26 cellular contexts compared by ENCODE assay signal in the genomic region with DNA sequence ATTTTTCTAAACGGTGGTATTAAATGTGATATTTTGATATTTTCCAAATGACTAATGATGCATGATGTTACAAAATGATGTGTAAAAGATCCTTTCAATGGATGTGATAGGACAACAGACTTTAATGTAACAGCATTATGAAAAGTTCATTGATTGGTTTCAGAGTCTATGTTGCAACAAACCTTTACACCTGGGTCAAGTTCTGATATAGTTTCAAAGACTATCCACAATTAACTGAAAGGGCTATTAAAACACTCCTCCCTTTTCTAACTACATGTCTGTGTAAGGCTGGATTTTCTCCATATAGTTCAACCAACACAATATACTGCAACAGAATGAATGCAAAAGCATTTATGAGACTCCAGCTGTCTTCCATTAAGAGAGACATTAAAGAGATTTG. TPM values are rescaled to one million over a fixed set of nuclear protein-coding genes. Genes with fewer than 3 reads are reported as not detected.
DNase-seq lines count a peak whose midpoint lies in the region; ATAC-seq, FAIRE-seq and TF ChIP-seq lines count a peak whose summit lies in the region.
"Had no signal": no experiment of that assay in that cellular context is flagged by ENCODE, and none has a peak within 500 bp of the region (broad histone marks: within the 10 kb centered on the region; RNA-seq: fewer than 3 reads in every experiment).

No MANE protein-coding gene starts in this region.

- TF ChIP-seq CTCF in endothelial cell of umbilical vein (IDR thresholded peaks at IDR 0.05; ENCODE audit: extremely low read depth in 1 of 2, insufficient read depth in 1 of 2, low read depth in 1 of 2, low read length in 2 of 2), result no peak
- TF ChIP-seq CTCF in right lobe of liver (IDR thresholded peaks at IDR 0.05), result no peak

- intact Hi-C loops in endothelial cell of umbilical vein (cut with micrococcal nuclease) (no loop called here), left colon (cut with DNase I, micrococcal nuclease) (no loop called here), right lobe of liver (cut with DNase I) (no loop called here)

- no peak overlapping the region for H3K9ac ChIP-seq in endothelial cell of umbilical vein (replicated peaks; ENCODE audit: extremely low read depth, insufficient read depth, low read length)
- H3K9ac ChIP-seq: BLaER1 had no signal

- no peak overlapping the region for H3K4me2 ChIP-seq in endothelial cell of umbilical vein (ENCODE audit: insufficient read depth, low read length)
- H3K4me2 ChIP-seq: BLaER1 had no signal

- H4K20me1 ChIP-seq in endothelial cell of umbilical vein (replicated peaks; ENCODE audit: control insufficient read depth, extremely low read depth, insufficient read depth, low read length), result no peaks in the 10 kb centered on the region
- H4K20me1 ChIP-seq: BLaER1 had no signal

- 41% methylated on average over 1 of the region's 1 CpG for WGBS in right lobe of liver (ENCODE audit: insufficient coverage, low coverage, low lambda C conversion rate, missing lambda C conversion rate)

- CTCF ChIA-PET in endothelial cell of umbilical vein (lab: Charles Lee), result no interaction called here

- H3K4me3 ChIP-seq in endothelial cell of umbilical vein (replicated peaks in 1 of 3; ENCODE audit: insufficient read depth in 1 of 3, low read depth in 1 of 3, low read length in 3 of 3) (no peak overlapping the region), right lobe of liver (no peak overlapping the region)
- H3K4me3 ChIP-seq: BLaER1, GM12878 had no signal

- no peak for DNase-seq in endothelial cell of umbilical vein (ENCODE audit: low read depth, low spot score)
- no peak for DNase-seq in left colon
- DNase-seq in right lobe of liver, result no peak
- DNase-seq in effector CD4-positive, alpha-beta T cell, result no peak
- DNase-seq: 8988T; ACHN; BE2C; C1 segment of cervical spinal cord; CD4-positive, alpha-beta memory T cell; CD4-positive, CD25-positive, alpha-beta regulatory T cell; CD8-positive, alpha-beta memory T cell; COR-L47; DMS 273 treated with DMSO at 0.1 percent for 48 hours; DMS153; DMS53; DMS79; DND-41; EL; GDM1 had no signal

- no peaks in the 10 kb centered on the region for H3K9me1 ChIP-seq in endothelial cell of umbilical vein (replicated peaks; ENCODE audit: control insufficient read depth, extremely low read depth, insufficient read depth, low read length)

- H3K36me3 ChIP-seq in endothelial cell of umbilical vein (ENCODE audit: control insufficient read depth in 2 of 2, extremely low read depth in 1 of 2, insufficient read depth in 2 of 2, low read length in 2 of 2) (no peaks in the 10 kb centered on the region), right lobe of liver (no peaks in the 10 kb centered on the region)

- no peak overlapping the region for H3K27ac ChIP-seq in endothelial cell of umbilical vein (ENCODE audit: insufficient read depth, low read depth, low read length)
- no peak overlapping the region for H3K27ac ChIP-seq in right lobe of liver
- H3K27ac ChIP-seq: BLaER1 had no signal

- H3K79me2 ChIP-seq in endothelial cell of umbilical vein (ENCODE audit: control insufficient read depth, insufficient read depth, low read length), result no peaks in the 10 kb centered on the region

- TF ChIP-seq POLR2A in endothelial cell of umbilical vein (IDR thresholded peaks at IDR 0.05; ENCODE audit: low read depth, low read length) (no peak), right lobe of liver (IDR thresholded peaks at IDR 0.05) (no peak)

- H3K9me3 ChIP-seq in endothelial cell of umbilical vein (replicated peaks; ENCODE audit: control insufficient read depth, insufficient read depth, low read length) (no peaks in the 10 kb centered on the region), right lobe of liver (no peaks in the 10 kb centered on the region)

- H3K27me3 ChIP-seq in endothelial cell of umbilical vein (ENCODE audit: control insufficient read depth in 2 of 2, insufficient read depth in 2 of 2, low read length in 2 of 2) (no peaks in the 10 kb centered on the region), right lobe of liver (no peaks in the 10 kb centered on the region)
- H3K27me3 ChIP-seq: BE2C, BLaER1 had no signal

- POLR2A ChIA-PET in endothelial cell of umbilical vein (lab: Charles Lee), result no interaction called here

- FAIRE-seq in endothelial cell of umbilical vein (lab: Jason Lieb, UNC), result peak; percentile 55
- FAIRE-seq: GM12878, GM12892, GM18507 had no signal

- no peak overlapping the region for H2AFZ ChIP-seq in endothelial cell of umbilical vein (ENCODE audit: low read depth, low read length)

- ATAC-seq in left colon, result peak; percentile 67
- peak in 3 of 4 donors; percentile 47 to 53 (median 51) for ATAC-seq in right lobe of liver
- ATAC-seq in GM21717 (IDR thresholded peaks at IDR 0.05; ENCODE audit: unreplicated experiment), result no peak
- no peak for ATAC-seq in HG03521 (IDR thresholded peaks at IDR 0.05; ENCODE audit: unreplicated experiment)
- ATAC-seq: GM12878 had no signal

- dilution Hi-C loops in endothelial cell of umbilical vein (cut with MboI; ENCODE audit: extremely low pct_ligation_motif_present, low sequenced_read_pairs), result no loop called here

- no TSS peak for BruUV-seq in endothelial cell of umbilical vein (replicated peaks; lab: Mats Ljungman, UMichigan)

- H3K4me1 ChIP-seq in endothelial cell of umbilical vein (ENCODE audit: control insufficient read depth, extremely low read depth, insufficient read depth, low read length) (no peaks in the 10 kb centered on the region), right lobe of liver (peaks cover 0 to 43% (median 20%) of the 10 kb centered on the region in 4 donors)
- H3K4me1 ChIP-seq: BLaER1 had no signal

TF ChIP-seq in endothelial cell of umbilical vein, 7 proteins besides CTCF, POLR2A, EP300 and RAD21:
- TF ChIP-seq JUN (IDR thresholded peaks at IDR 0.05; ENCODE audit: borderline replicate concordance, insufficient read depth, insufficient read length, low read depth), result no peak
- TF ChIP-seq POLR2AphosphoS5 (IDR thresholded peaks at IDR 0.05; ENCODE audit: insufficient read depth, low read depth, low read length), result no peak
- TF ChIP-seq EZH2 (IDR thresholded peaks at IDR 0.05; ENCODE audit: borderline replicate concordance, low read depth, low read length, severe bottlenecking), result no peak
- TF ChIP-seq, protein P1, sequence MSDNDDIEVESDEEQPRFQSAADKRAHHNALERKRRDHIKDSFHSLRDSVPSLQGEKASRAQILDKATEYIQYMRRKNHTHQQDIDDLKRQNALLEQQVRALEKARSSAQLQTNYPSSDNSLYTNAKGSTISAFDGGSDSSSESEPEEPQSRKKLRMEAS (IDR thresholded peaks at IDR 0.05; ENCODE audit: insufficient read depth, insufficient read length), result no peak

RNA-seq across cellular contexts. Expression of a gene that starts 35.7 kb away (rescaled TPM):
- total RNA-seq in endothelial cell of umbilical vein (19.9 and 21.3 TPM in 2 replicates), left colon (10 to 100 TPM; 56.8 to 74.8 TPM), right lobe of liver (100 to 1,000 TPM in 1 of 6 experiments, 10 to 100 TPM in 5; 43.5 to 106 (median 51.8) TPM)
- polyA plus RNA-seq in endothelial cell of umbilical vein, result 14.0 and 16.0 TPM in 2 replicates
- polyA plus RNA-seq in endothelial cell of umbilical vein (2011; cell fraction: cytosol; rRNA removed), result 13.8 and 19.6 TPM in 2 replicates
- polyA plus RNA-seq in endothelial cell of umbilical vein (2011; cell fraction: nucleus; rRNA removed), result 6.4 and 9.6 TPM in 2 replicates
- 19.9 and 22.0 TPM in 2 replicates for polyA plus RNA-seq in endothelial cell of umbilical vein (2012)
- 4.9 and 9.2 TPM in 2 replicates for polyA minus RNA-seq in endothelial cell of umbilical vein
- 12.0 TPM for polyA minus RNA-seq in endothelial cell of umbilical vein (2011; cell fraction: cytosol; rRNA and poly(A)+ RNA removed)
- polyA minus RNA-seq in endothelial cell of umbilical vein (2011; cell fraction: nucleus; rRNA and poly(A)+ RNA removed), result 1.1 and 3.9 TPM in 2 replicates
- total RNA-seq: G401 had no signal

Comparison
In these comparisons a context has a peak if more than half of its experiments do, and no peak if none do; other contexts are left out.
1. ATAC-seq: peak in left colon (single experiment) and right lobe of liver (3 of 4); none in GM21717 (single experiment) and HG03521 (single experiment).